ENCODE assay signal across 23 cellular contexts in the genomic region with DNA sequence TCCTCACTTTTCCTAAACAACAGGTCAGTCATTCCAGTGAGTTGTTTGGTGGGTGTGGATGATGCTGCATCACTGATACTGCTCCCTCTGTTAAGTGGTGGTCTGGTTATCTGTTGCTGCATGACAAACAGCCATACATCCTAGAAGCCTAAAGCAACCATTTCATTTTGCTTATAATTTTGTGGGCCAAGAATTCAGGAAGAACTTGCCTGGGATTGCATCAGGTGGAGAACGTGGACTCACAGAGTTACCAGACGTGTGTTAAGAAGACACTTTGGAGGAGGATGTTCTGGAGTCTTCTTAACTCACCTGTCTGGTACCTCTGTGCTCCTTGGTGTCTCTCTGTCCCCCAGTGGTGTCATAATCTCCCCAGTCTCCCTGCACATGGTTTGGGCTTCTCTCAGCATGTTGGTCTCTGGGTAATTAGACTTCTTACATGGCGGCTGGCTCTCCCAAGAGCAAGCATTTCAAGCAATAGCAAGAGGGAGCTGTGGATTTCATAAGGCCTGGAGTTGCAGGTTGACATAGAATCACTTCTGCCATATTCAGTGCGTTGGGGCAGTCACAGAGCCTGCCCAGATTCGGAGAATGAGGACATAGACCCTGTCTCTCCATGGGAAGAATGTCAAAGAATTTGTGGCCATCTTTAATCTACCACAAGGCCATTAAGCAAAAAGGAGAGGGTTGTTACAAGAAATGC. TPM values are rescaled to one million over a fixed set of nuclear protein-coding genes. Genes with fewer than 3 reads are reported as not detected.
A peak's percentile ranks its signal among the peaks of the same experiment; 100 is the strongest.
DNase-seq lines count a peak whose midpoint lies in the region; ATAC-seq, FAIRE-seq and TF ChIP-seq lines count a peak whose summit lies in the region.
"Had no signal": no experiment of that assay in that cellular context is flagged by ENCODE, and none has a peak within 500 bp of the region (broad histone marks: within the 10 kb centered on the region; RNA-seq: fewer than 3 reads in every experiment).

No MANE protein-coding gene starts in this region.

- H3K4me3 ChIP-seq in A549, result no peak overlapping the region
- H3K4me3 ChIP-seq: left ventricle myocardium inferior, SJCRH30, thyroid gland had no signal

- peaks cover 63% of the 10 kb centered on the region for H3K4me1 ChIP-seq in A549

- H3K27ac ChIP-seq in A549, result peak overlapping the region; percentile 5 to 22; a peak in 2 of 6 replicates
- H3K27ac ChIP-seq: left ventricle myocardium inferior, SJCRH30, WERI-Rb-1 had no signal

- TF ChIP-seq CTCF in A549 (IDR thresholded peaks at IDR 0.05) (no peak), neural crest cell (conservative IDR thresholded peaks at IDR 0.05) (no peak)

- DNase-seq in A549 (ENCODE audit: low read depth in 1 of 2, low spot score in 1 of 2), result no peak
- no peak for DNase-seq in GM12892 (ENCODE audit: insufficient read length)
- peak; percentile 16 for DNase-seq in amniotic epithelial cell (ENCODE audit: low read depth)
- DNase-seq in neural crest cell (ENCODE audit: low read depth, low spot score), result no peak
- no peak for DNase-seq in stimulated activated CD4-positive, alpha-beta T cell treated with anti-CD3 and anti-CD28 coated beads, Interleukin-4, amount 100 ng/mL, for 4 hours
- no peak for DNase-seq in NOMO-1 (lab: John Stamatoyannopoulos, UW; ENCODE audit: unreplicated experiment in 2 of 2)
- no peak for DNase-seq in SKM-1 (lab: John Stamatoyannopoulos, UW; ENCODE audit: unreplicated experiment)
- DNase-seq: activated CD4-positive, alpha-beta memory T cell treated with anti-CD3 and anti-CD28 coated beads for 36 hours; activated naive CD4-positive, alpha-beta T cell treated with anti-CD3 and anti-CD28 coated beads, Interleukin-2, amount 10 ng/mL, durations not matched to agents 7 days and 5 days; C1 segment of cervical spinal cord; DMS153; GF-D8; GOT3; KG1; left ventricle myocardium inferior; NCI-H1930; NCI-H345; nucleus accumbens; SJCRH30; T-helper 2 cell; thyroid gland; WERI-Rb-1 had no signal

- no peak overlapping the region for H3K4me3 Mint-ChIP-seq in neural crest cell
- H3K4me3 Mint-ChIP-seq: activated CD4-positive, alpha-beta memory T cell treated with anti-CD3 and anti-CD28 coated beads for 36 hours; activated naive CD4-positive, alpha-beta T cell treated with anti-CD3 and anti-CD28 coated beads, Interleukin-2, amount 10 ng/mL, durations not matched to agents 7 days and 5 days had no signal

- FAIRE-seq in A549 (lab: Jason Lieb, UNC) (no peak), GM12892 (lab: Jason Lieb, UNC) (peak; percentile 42)

- no peaks in the 10 kb centered on the region for H3K9me3 Mint-ChIP-seq in neural crest cell
- H3K9me3 Mint-ChIP-seq: activated CD4-positive, alpha-beta memory T cell treated with anti-CD3 and anti-CD28 coated beads for 36 hours; activated naive CD4-positive, alpha-beta T cell treated with anti-CD3 and anti-CD28 coated beads, Interleukin-2, amount 10 ng/mL, durations not matched to agents 7 days and 5 days had no signal

- peak overlapping the region; percentile 5 for H3K27ac Mint-ChIP-seq in neural crest cell (ENCODE audit: unreplicated experiment)
- H3K27ac Mint-ChIP-seq: activated CD4-positive, alpha-beta memory T cell treated with anti-CD3 and anti-CD28 coated beads for 36 hours; activated naive CD4-positive, alpha-beta T cell treated with anti-CD3 and anti-CD28 coated beads, Interleukin-2, amount 10 ng/mL, durations not matched to agents 7 days and 5 days had no signal

- ATAC-seq in A549 (no peak), HG02610 (IDR thresholded peaks at IDR 0.05; ENCODE audit: unreplicated experiment) (no peak)

- 93% methylated on average over 5 of the region's 5 CpGs for WGBS in A549 (ENCODE audit: missing lambda C conversion rate)

- peak overlapping the region; percentile 52; the same call in 2 of the 3 replicates for H3K4me2 ChIP-seq in A549

- POLR2A ChIA-PET in A549 (lab: Yijun Ruan, JAX), result no interaction called here

- TF ChIP-seq RAD21 in A549 (conservative IDR thresholded peaks at IDR 0.05 in 1 of 2, IDR thresholded peaks at IDR 0.05 in 1 of 2), result no peak

- no peaks in the 10 kb centered on the region for H3K27me3 Mint-ChIP-seq in neural crest cell (ENCODE audit: low read depth)
- H3K27me3 Mint-ChIP-seq: activated CD4-positive, alpha-beta memory T cell treated with anti-CD3 and anti-CD28 coated beads for 36 hours; activated naive CD4-positive, alpha-beta T cell treated with anti-CD3 and anti-CD28 coated beads, Interleukin-2, amount 10 ng/mL, durations not matched to agents 7 days and 5 days had no signal

- peaks cover 51% of the 10 kb centered on the region for H3K4me1 Mint-ChIP-seq in neural crest cell

- CTCF ChIA-PET in A549 (lab: Yijun Ruan, JAX), result interaction anchor here (1.0 to 3.7 kb wide), 5 partner anchors 10 to 58 kb away, joined by 3 to 13 read pairs (median 5); a partner anchor contains a TSS

- no peak for TF ChIP-seq POLR2A in A549 (IDR thresholded peaks at IDR 0.05; ENCODE audit: low read length)
- TF ChIP-seq POLR2A in GM12892 (IDR thresholded peaks at IDR 0.05; ENCODE audit: low read depth, low read length), result no peak

- no peak for TF ChIP-seq EP300 in A549 (IDR thresholded peaks at IDR 0.05)

- H3K9me3 ChIP-seq in A549, result no peaks in the 10 kb centered on the region
- H3K9me3 ChIP-seq: left ventricle myocardium inferior, SJCRH30, thyroid gland had no signal

- H3K36me3 Mint-ChIP-seq in neural crest cell (ENCODE audit: low read depth), result no peaks in the 10 kb centered on the region

TF ChIP-seq in A549, 52 proteins besides CTCF, POLR2A, EP300 and RAD21:
- TF ChIP-seq RARB (CRISPR knock-in tag; IDR thresholded peaks at IDR 0.05) (no peak), PHF8 (IDR thresholded peaks at IDR 0.05; ENCODE audit: borderline replicate concordance, low read depth) (no peak), ZSCAN20 (CRISPR knock-in tag; IDR thresholded peaks at IDR 0.05) (no peak), RFX5 (IDR thresholded peaks at IDR 0.05) (no peak), HOXA7 (CRISPR knock-in tag; IDR thresholded peaks at IDR 0.05) (no peak), HOXB5 (CRISPR knock-in tag; IDR thresholded peaks at IDR 0.05) (no peak)

RNA-seq across cellular contexts. Expression of a gene that starts 20.1 kb away (rescaled TPM):
- 97.4 and 99.1 TPM in 2 replicates for polyA plus RNA-seq in A549 (2011; rRNA removed)
- 32.8 and 35.7 TPM in 2 replicates for polyA plus RNA-seq in A549 (2012; cell fraction: cytosol; rRNA removed)
- 68.6 and 111 TPM in 2 replicates for polyA plus RNA-seq in A549 (2012; cell fraction: nucleus; rRNA removed)
- 41.8 to 43.2 TPM (median 42.8 TPM) in 3 replicates for polyA plus RNA-seq in A549 (2017; fragmentation: RNase III; extraction: RNeasy Plus Mini Kit Qiagen cat#74134 plus additional on column Dnase treatment)
- 98.4 and 139 TPM in 2 replicates for polyA minus RNA-seq in A549 (2011; rRNA and poly(A)+ RNA removed)
- polyA plus RNA-seq in GM12892 (2012; ENCODE audit: missing spikeins), result 27.9 TPM
- 80.0 and 85.7 TPM in 2 replicates for total RNA-seq in neural crest cell
